Comparison of ENCODE assay signal across 27 cellular contexts in the genomic region with DNA sequence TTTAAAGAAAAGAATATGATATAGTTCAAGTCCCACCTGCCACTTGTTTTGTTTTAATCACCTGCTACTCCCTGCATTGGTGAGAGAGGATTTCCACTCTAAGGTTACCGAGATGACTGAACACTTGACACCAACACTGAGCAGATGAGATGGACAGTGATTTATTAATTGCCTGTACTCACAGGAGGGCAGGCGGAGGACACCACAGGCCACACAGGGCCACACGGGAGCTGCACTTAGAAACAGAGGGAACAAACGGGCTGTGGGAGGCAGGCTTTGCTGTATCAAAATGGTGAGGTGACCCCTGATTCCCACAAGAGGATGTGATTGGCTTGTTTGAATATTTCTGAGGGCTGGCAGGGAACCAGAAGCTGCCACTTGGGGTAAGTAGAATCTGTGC. TPM values are rescaled to one million over a fixed set of nuclear protein-coding genes. Genes with fewer than 3 reads are reported as not detected.
DNase-seq lines count a peak whose midpoint lies in the region; ATAC-seq, FAIRE-seq and TF ChIP-seq lines count a peak whose summit lies in the region.
"Had no signal": no experiment of that assay in that cellular context is flagged by ENCODE, and none has a peak within 500 bp of the region (broad histone marks: within the 10 kb centered on the region; RNA-seq: fewer than 3 reads in every experiment).

No MANE protein-coding gene starts in this region.

- ATAC-seq in HepG2: no peak
- ATAC-seq: lower lobe of right lung; naive thymus-derived CD8-positive, alpha-beta T cell; stimulated activated effector memory CD8-positive, alpha-beta T cell treated with anti-CD3 and anti-CD28 coated beads, Interleukin-12 subunit alpha, Interleukin-12 subunit beta, amount 100 ng/mL, for 72 hours had no signal

- H3K4me3 ChIP-seq in H1 (ENCODE audit: extremely low read depth in 1 of 4, insufficient read depth in 2 of 4, low read depth in 3 of 4, low read length in 4 of 4) (no peak overlapping the region), HepG2 (replicated peaks in 1 of 3; ENCODE audit: insufficient read depth in 1 of 3, low read depth in 2 of 3, low read length in 3 of 3) (no peak overlapping the region), left ventricle myocardium inferior (no peak overlapping the region)
- H3K4me3 ChIP-seq: cardiac muscle cell, lower lobe of right lung, tibial nerve had no signal

- H3K4me2 ChIP-seq in H1 (ENCODE audit: insufficient read depth in 1 of 2, low read depth in 2 of 2, low read length in 2 of 2) (no peak overlapping the region), HepG2 (ENCODE audit: low read depth, low read length) (no peak overlapping the region)

- H3K23me2 ChIP-seq in H1 (ENCODE audit: low read depth, low read length): peaks cover 10% of the 10 kb centered on the region; the same call in 1 of the 2 replicates

- H3K27ac ChIP-seq in H1 (ENCODE audit: low read depth, low read length) (no peak overlapping the region), HepG2 (ENCODE audit: extremely low read length, insufficient read depth, low read length) (no peak overlapping the region), left ventricle myocardium inferior (replicated peaks) (no peak overlapping the region)
- H3K27ac ChIP-seq: cardiac muscle cell, lower lobe of right lung, tibial nerve had no signal

- no peak overlapping the region for H2BK12ac ChIP-seq in H1 (ENCODE audit: low read depth, low read length)

- DNase-seq in DMS153 (lab: John Stamatoyannopoulos, UW) (peak; percentile 13), HEK293T (ENCODE audit: extremely low spot score) (no peak), NCI-H748 (lab: John Stamatoyannopoulos, UW; ENCODE audit: unreplicated experiment) (peak; percentile 83), H1 (ENCODE audit: low read depth in 1 of 2, low spot score in 2 of 2) (no peak), G401 (ENCODE audit: low spot score) (no peak), HepG2 (ENCODE audit: low spot score) (no peak), left ventricle myocardium inferior (no peak)
- DNase-seq: activated CD4-positive, alpha-beta T cell treated with anti-CD3 and anti-CD28 coated beads for 48 hours; activated effector memory CD4-positive, alpha-beta T cell treated with anti-CD3 and anti-CD28 coated beads, Interleukin-2, amount 50 U/mL, for 16 hours; activated naive CD8-positive, alpha-beta T cell treated with anti-CD3 and anti-CD28 coated beads, Interleukin-2, amount 10 ng/mL, durations not matched to agents 7 days and 5 days; CD8-positive, alpha-beta memory T cell; DMS 273 treated with DMSO at 0.1 percent for 48 hours; H9; Kasumi-1; kidney glomerular epithelial cell; lower lobe of right lung; naive thymus-derived CD8-positive, alpha-beta T cell; NCI-H1930; NCI-H526 treated with DMSO at 0.1 percent for 48 hours; RPMI8226 had no signal

- CTCF ChIA-PET in HEK293T (lab: Yijun Ruan, JAX) (no interaction called here), H1 (lab: Charles Lee; ENCODE audit: partially characterized antibody) (interaction anchor here (0.9 to 1.6 kb wide), 6 partner anchors 8 to 103 kb away, joined by 3 to 4 read pairs (median 4); no protein-coding TSS in a partner anchor), HepG2 (lab: Yijun Ruan, JAX; ENCODE audit: low intra/inter-chr PET ratio, low total read pairs) (no interaction called here)

- TF ChIP-seq POLR2A in H1 (IDR thresholded peaks at IDR 0.05; ENCODE audit: control extremely low read depth in 1 of 2, low read depth in 2 of 2, low read length in 2 of 2) (no peak), HepG2 (IDR thresholded peaks at IDR 0.05; ENCODE audit: insufficient read depth in 1 of 2, low read depth in 2 of 2, low read length in 2 of 2) (no peak)

- 0 out of 2 replicates have a peak overlapping the region, but pooled peaks have one; percentile 39 for H2AK5ac ChIP-seq in H1 (ENCODE audit: low read depth, low read length)

- H4K20me1 ChIP-seq in H1 (replicated peaks in 1 of 2; ENCODE audit: control insufficient read depth in 1 of 2, insufficient read depth in 2 of 2, low read length in 2 of 2) (peaks cover 0 to 3% of the 10 kb centered on the region in 2 experiments), HepG2 (ENCODE audit: insufficient read depth, low read length) (no peaks in the 10 kb centered on the region)

- peaks cover 0 to 2% (median 0%) of the 10 kb centered on the region in 4 experiments; a peak in 1 of 7 replicates for H3K27me3 ChIP-seq in H1 (replicated peaks in 1 of 4; ENCODE audit: control insufficient read depth in 3 of 4, extremely low read depth in 1 of 4, insufficient read depth in 3 of 4, low read length in 3 of 4)
- H3K27me3 ChIP-seq in HepG2 (ENCODE audit: control insufficient read depth in 1 of 2, insufficient read depth in 2 of 2, low read length in 2 of 2): no peaks in the 10 kb centered on the region
- peaks cover 3% of the 10 kb centered on the region for H3K27me3 ChIP-seq in left ventricle myocardium inferior (ENCODE audit: low read depth)
- H3K27me3 ChIP-seq: cardiac muscle cell, tibial nerve had no signal

- intact Hi-C loops in HepG2 (cut with micrococcal nuclease; ENCODE audit: unreplicated experiment) (no loop called here), left ventricle myocardium inferior (cut with micrococcal nuclease) (no loop called here)

- H3K23ac ChIP-seq in H1 (ENCODE audit: insufficient read length): no peak overlapping the region

- H3K4ac ChIP-seq in H1 (replicated peaks; ENCODE audit: insufficient read length, low read depth, low read length): no peak overlapping the region

- H3K9me3 ChIP-seq in H1 (ENCODE audit: insufficient read depth in 2 of 2, low read depth in 1 of 2, low read length in 1 of 2) (0 out of 4 replicates have a peak, but pooled peaks cover 0 to 3% of the 10 kb centered on the region in 2 experiments), HepG2 (ENCODE audit: low read length) (no peaks in the 10 kb centered on the region), left ventricle myocardium inferior (replicated peaks) (peaks cover 26% of the 10 kb centered on the region)

- no peak overlapping the region for H3K14ac ChIP-seq in H1 (ENCODE audit: insufficient read length)

- no peak overlapping the region for H4K5ac ChIP-seq in H1 (ENCODE audit: insufficient read length, low read depth, low read length)

- H2BK15ac ChIP-seq in H1 (ENCODE audit: low read length): no peak overlapping the region

- H3K36me3 ChIP-seq in H1 (ENCODE audit: control insufficient read depth in 2 of 4, insufficient read depth in 4 of 4, low read length in 3 of 4): no peaks in the 10 kb centered on the region
- no peaks in the 10 kb centered on the region for H3K36me3 ChIP-seq in HepG2 (replicated peaks in 1 of 2; ENCODE audit: control insufficient read depth in 1 of 2, insufficient read depth in 2 of 2, low read length in 2 of 2)
- H3K36me3 ChIP-seq in left ventricle myocardium inferior: no peaks in the 10 kb centered on the region
- H3K36me3 ChIP-seq: cardiac muscle cell, lower lobe of right lung, tibial nerve had no signal

- TF ChIP-seq CTCF in H1 (IDR thresholded peaks at IDR 0.05; ENCODE audit: control extremely low read depth in 1 of 3, insufficient read depth in 1 of 3, low read depth in 1 of 3, low read length in 3 of 3): no peak
- TF ChIP-seq CTCF in HepG2 (CRISPR knock-in tag; IDR thresholded peaks at IDR 0.05): no peak
- TF ChIP-seq CTCF in left ventricle myocardium inferior (IDR thresholded peaks at IDR 0.05; ENCODE audit: borderline replicate concordance): no peak

- POLR2A ChIA-PET in HEK293T (lab: Yijun Ruan, JAX) (no interaction called here), H1 (lab: Charles Lee; ENCODE audit: partially characterized antibody) (no interaction called here), HepG2 (lab: Yijun Ruan, JAX) (no interaction called here)

- no peak overlapping the region for H2BK120ac ChIP-seq in H1 (replicated peaks; ENCODE audit: low read depth, low read length)

- H3K4me1 ChIP-seq in H1 (replicated peaks in 1 of 4; ENCODE audit: control insufficient read depth in 3 of 4, insufficient read depth in 4 of 4, low read length in 3 of 4) (peaks cover 0 to 3% (median under 1%) of the 10 kb centered on the region in 4 experiments; a peak in 1 of 7 replicates), HepG2 (ENCODE audit: insufficient read depth, low read length) (no peaks in the 10 kb centered on the region), left ventricle myocardium inferior (no peaks in the 10 kb centered on the region)
- H3K4me1 ChIP-seq: lower lobe of right lung, tibial nerve had no signal

- H2AFZ ChIP-seq in H1 (ENCODE audit: low read length) (peak overlapping the region; percentile 42; the same call in 1 of the 2 replicates), HepG2 (ENCODE audit: low read length) (no peak overlapping the region)

- 79% methylated on average over 4 of the region's 4 CpGs; no CpG with 5 or more reads in 1 of the 2 experiments for WGBS in H1 (ENCODE audit: extremely low coverage in 1 of 2, insufficient coverage in 1 of 2, insufficient read length in 1 of 2, insufficient replicate concordance in 2 of 2, low coverage in 1 of 2, low lambda C conversion rate in 2 of 2, missing lambda C conversion rate in 1 of 2), 2 experiments
- 27% methylated on average over 4 of the region's 4 CpGs for WGBS in HepG2 (ENCODE audit: low lambda C conversion rate)

- in situ Hi-C loops in G401 (cut with HindIII; ENCODE audit: low sequenced_read_pairs): no loop called here
- in situ Hi-C loops in HepG2 (cut with HindIII; ENCODE audit: extremely low pct_ligation_motif_present, low pct_unique_long_range_greater_than_20kb): no loop called here

- TF ChIP-seq EP300 in H1 (IDR thresholded peaks at IDR 0.05; ENCODE audit: borderline replicate concordance in 1 of 2, low read depth in 2 of 2, low read length in 2 of 2) (no peak), HepG2 (IDR thresholded peaks at IDR 0.05; ENCODE audit: low read depth in 2 of 2, low read length in 2 of 2) (no peak), HepG2 (CRISPR knock-in tag; IDR thresholded peaks at IDR 0.05; ENCODE audit: borderline replicate concordance) (no peak)

- H3K9ac ChIP-seq in H1 (replicated peaks in 1 of 4; ENCODE audit: extremely low read depth in 1 of 4, low read depth in 3 of 4, low read length in 3 of 4): no peak overlapping the region
- H3K9ac ChIP-seq in HepG2 (ENCODE audit: insufficient read depth, low read depth, low read length): no peak overlapping the region

- H4K91ac ChIP-seq in H1 (replicated peaks; ENCODE audit: insufficient read length, low read length): no peak overlapping the region

- TF ChIP-seq RAD21 in H1 (IDR thresholded peaks at IDR 0.05 in 1 of 2, conservative IDR thresholded peaks at IDR 0.05 in 1 of 2; ENCODE audit: low read depth in 2 of 2, low read length in 2 of 2) (no peak; a peak in 1 of 4 replicates), HepG2 (CRISPR knock-in tag; IDR thresholded peaks at IDR 0.05) (no peak)

- no peak overlapping the region for H2BK20ac ChIP-seq in H1 (ENCODE audit: low read length)

- H4K8ac ChIP-seq in H1 (ENCODE audit: extremely low read depth, insufficient read depth, low read length): no peak overlapping the region

- no peaks in the 10 kb centered on the region; the same call in 1 of the 2 replicates for H3K79me1 ChIP-seq in H1 (ENCODE audit: low read depth, low read length)

- no peaks in the 10 kb centered on the region for H3K79me2 ChIP-seq in H1 (ENCODE audit: control insufficient read depth in 1 of 2, insufficient read depth in 2 of 2, low read length in 2 of 2)
- no peaks in the 10 kb centered on the region for H3K79me2 ChIP-seq in HepG2 (ENCODE audit: insufficient read depth, low read length)

- no peak overlapping the region for H3K56ac ChIP-seq in H1 (replicated peaks; ENCODE audit: insufficient read length, low read depth, low read length)

- no peak overlapping the region for H3K18ac ChIP-seq in H1 (ENCODE audit: extremely low read depth, low read length)

- no peak for FAIRE-seq in H1 (lab: Jason Lieb, UNC)
- no peak for FAIRE-seq in HepG2 (lab: Jason Lieb, UNC)
- FAIRE-seq: astrocyte, colon, endothelial cell of umbilical vein, GM12892 had no signal

- BruUV-seq in HepG2 (replicated peaks; lab: Mats Ljungman, UMichigan): no TSS peak

- H2BK5ac ChIP-seq in H1 (ENCODE audit: low read depth, low read length): no peak overlapping the region

RNA-seq across cellular contexts. Expression of gene MINAR1, which starts 10.8 kb away (rescaled TPM):
- total RNA-seq in H1 (2021; fragmentation: NEBNext Ultra II Directional; extraction: Animal tissue kit (Norgen Biotek cat#: 25700)): 0.59 and 0.67 TPM in 2 replicates
- 0.17 and 0.19 TPM in 2 replicates for polyA plus RNA-seq in H1 (2011; rRNA removed)
- polyA plus RNA-seq in H1 (2011; cell fraction: cytosol; rRNA removed): 0.25 TPM
- 0.50 TPM for polyA plus RNA-seq in H1 (2011; cell fraction: nucleus; rRNA removed)
- 0.25 to 0.47 TPM (median 0.33 TPM) in 4 replicates for polyA plus RNA-seq in H1 (2012, experiment 1 of 2)
- 0.03 TPM for polyA plus RNA-seq in H1 (2012, experiment 2 of 2)
- 0.34 TPM for polyA plus RNA-seq in H1 (2013, experiment 1 of 2)
- 0.42 TPM for polyA plus RNA-seq in H1 (2013, experiment 2 of 2)
- 0.63 and 0.88 TPM in 2 replicates for polyA minus RNA-seq in H1 (2011; rRNA and poly(A)+ RNA removed)
- 0.44 TPM for polyA minus RNA-seq in H1 (2011; cell fraction: cytosol; rRNA and poly(A)+ RNA removed)
- polyA minus RNA-seq in H1 (2011; cell fraction: nucleus; rRNA and poly(A)+ RNA removed): 1.2 TPM
- 0.20 and 0.31 TPM in 2 replicates for total RNA-seq in G401 (2014; rRNA removed; shearing (Covaris generic))
- total RNA-seq in HepG2 (2016; rRNA removed; fragmentation: Illumina TruSeq; extraction: Trizol): 0.13 and 0.15 TPM in 2 replicates
- total RNA-seq in HepG2 (2016; cell fraction: cytosol; rRNA removed; fragmentation: Illumina TruSeq; extraction: Trizol; ENCODE audit: low read depth): 0.09 and 0.20 TPM in 2 replicates
- 0.07 and 0.15 TPM in 2 replicates for total RNA-seq in HepG2 (2016; cell fraction: insoluble cytoplasmic fraction; rRNA removed; fragmentation: Illumina TruSeq; extraction: Trizol)
- 0.22 and 0.28 TPM in 2 replicates for total RNA-seq in HepG2 (2016; cell fraction: membrane; rRNA removed; fragmentation: Illumina TruSeq; extraction: Trizol)
- 0.19 and 0.22 TPM in 2 replicates for total RNA-seq in HepG2 (2016; cell fraction: nucleus; rRNA removed; fragmentation: Illumina TruSeq; extraction: Trizol)
- polyA plus RNA-seq in HepG2 (2011; rRNA removed): 0.16 and 0.18 TPM in 2 replicates
- 0.07 and 0.15 TPM in 2 replicates for polyA plus RNA-seq in HepG2 (2011; cell fraction: cytosol; rRNA removed)
- 0.34 and 0.52 TPM in 2 replicates for polyA plus RNA-seq in HepG2 (2011; cell fraction: nucleus; rRNA removed)
- polyA plus RNA-seq in HepG2 (2012): 0.23 and 0.40 TPM in 2 replicates
- polyA plus RNA-seq in HepG2 (2016; cell fraction: cytosol; fragmentation: Illumina TruSeq; extraction: Trizol; ENCODE audit: low read depth): 0.02 TPM in 1 of 2 replicates, not detected in the other
- polyA plus RNA-seq in HepG2 (2016; cell fraction: insoluble cytoplasmic fraction; fragmentation: Illumina TruSeq; extraction: Trizol; ENCODE audit: low read depth): 0.07 and 0.09 TPM in 2 replicates
- 0.05 and 0.07 TPM in 2 replicates for polyA plus RNA-seq in HepG2 (2016; cell fraction: membrane; fragmentation: Illumina TruSeq; extraction: Trizol; ENCODE audit: low read depth)
- 0.18 and 0.19 TPM in 2 replicates for polyA plus RNA-seq in HepG2 (2016; cell fraction: nucleus; fragmentation: Illumina TruSeq; extraction: Trizol; ENCODE audit: insufficient read depth, low read depth)
- polyA minus RNA-seq in HepG2 (2011; rRNA and poly(A)+ RNA removed; ENCODE audit: low replicate concordance): 0.24 and 0.87 TPM in 2 replicates
- 0.18 and 0.30 TPM in 2 replicates for polyA minus RNA-seq in HepG2 (2011; cell fraction: cytosol; rRNA and poly(A)+ RNA removed)
- polyA minus RNA-seq in HepG2 (2011; cell fraction: nucleus; rRNA and poly(A)+ RNA removed): 0.50 and 0.64 TPM in 2 replicates
- total RNA-seq in left ventricle myocardium inferior: 0.05 TPM
- polyA plus RNA-seq: CD8-positive, alpha-beta memory T cell had no signal

Comparison
In these comparisons a context has a peak if more than half of its experiments do, and no peak if none do; other contexts are left out.
1. DNase-seq: peak in DMS153 (single experiment) and NCI-H748 (single experiment); none in HEK293T (single experiment), H1 (0 of 2), G401 (single experiment), HepG2 (single experiment) and left ventricle myocardium inferior (single experiment).